In the genomic region with DNA sequence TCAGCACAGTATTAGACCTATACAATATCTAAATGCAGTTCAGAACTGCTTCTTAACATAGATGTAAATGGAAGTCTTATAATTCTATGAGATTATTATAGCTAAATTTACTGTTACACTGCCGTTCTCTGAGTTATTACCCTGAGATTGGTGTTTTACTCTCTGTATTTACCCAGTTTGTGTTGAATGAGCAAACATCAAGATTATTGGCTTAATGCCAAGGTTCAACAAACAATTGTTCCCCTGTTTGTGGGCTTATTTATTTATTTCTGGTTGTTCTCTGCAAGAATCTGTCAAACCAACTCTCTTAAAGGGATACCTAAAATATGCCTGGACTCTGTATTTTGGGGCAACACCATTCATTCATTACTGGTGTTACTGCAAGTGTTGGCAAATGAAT, we compare ENCODE assay signal across 22 cellular contexts. TPM values are rescaled to one million over a fixed set of nuclear protein-coding genes. Genes with fewer than 3 reads are reported as not detected.
A peak's percentile ranks its signal among the peaks of the same experiment; 100 is the strongest.
DNase-seq lines count a peak whose midpoint lies in the region; ATAC-seq and TF ChIP-seq lines count a peak whose summit lies in the region.
"Had no signal": no experiment of that assay in that cellular context is flagged by ENCODE, and none has a peak within 500 bp of the region (broad histone marks: within the 10 kb centered on the region; RNA-seq: fewer than 3 reads in every experiment).

No MANE protein-coding gene starts in this region.

- H3K27ac ChIP-seq in ascending aorta: no peak overlapping the region
- H3K27ac ChIP-seq: spleen, WERI-Rb-1 had no signal

- H3K4me3 ChIP-seq in LNCaP clone FGC (ENCODE audit: low read depth, low read length) (no peak overlapping the region), ascending aorta (no peak overlapping the region)
- H3K4me3 ChIP-seq: spleen had no signal

- H3K36me3 ChIP-seq in ascending aorta: no peaks in the 10 kb centered on the region
- H3K36me3 ChIP-seq: spleen, WERI-Rb-1 had no signal

- DNase-seq in LNCaP clone FGC (ENCODE audit: low read depth): peak; percentile 56
- peak; percentile 62 for DNase-seq in NCI-H774 (lab: John Stamatoyannopoulos, UW)
- peak; percentile 93 for DNase-seq in globus pallidus (ENCODE audit: low spot score)
- DNase-seq in sciatic nerve (ENCODE audit: low spot score): no peak
- no peak for DNase-seq in ascending aorta (ENCODE audit: low spot score in 2 of 2)
- no peak for DNase-seq in DMS 273 (lab: John Stamatoyannopoulos, UW; ENCODE audit: unreplicated experiment)
- DNase-seq in NCI-H187 treated with DMSO at 0.1 percent for 48 hours (lab: John Stamatoyannopoulos, UW): no peak
- DNase-seq: activated CD4-positive, alpha-beta T cell treated with anti-CD3 and anti-CD28 coated beads, Interleukin-2, amount 50 U/mL, for 4 hours; activated effector memory CD4-positive, alpha-beta T cell treated with anti-CD3 and anti-CD28 coated beads, Interleukin-2, amount 50 U/mL, for 16 hours; CD8-positive, alpha-beta T cell; DND-41; NCI-H526 treated with DMSO at 0.1 percent for 48 hours; OCI-M1; SHP77 treated with DMSO at 0.1 percent for 48 hours; spleen; stimulated activated CD4-positive, alpha-beta T cell treated with anti-CD3 and anti-CD28 coated beads, Interleukin-4, amount 100 ng/mL, for 24 hours; WERI-Rb-1 had no signal

- H3K27me3 ChIP-seq in ascending aorta: no peaks in the 10 kb centered on the region

- ATAC-seq in sciatic nerve: peak; percentile 38
- ATAC-seq: CD8-positive, alpha-beta T cell had no signal

- no peaks in the 10 kb centered on the region for H3K9me3 ChIP-seq in ascending aorta
- H3K9me3 ChIP-seq: spleen had no signal

- intact Hi-C loops in sciatic nerve (cut with DNase I): no loop called here
- intact Hi-C loops in ascending aorta (cut with DNase I): no loop called here

- no peaks in the 10 kb centered on the region for H3K4me1 ChIP-seq in ascending aorta

- TF ChIP-seq CTCF in LNCaP clone FGC (IDR thresholded peaks at IDR 0.05; ENCODE audit: control insufficient read depth, extremely low read depth, insufficient read depth) (no peak), ascending aorta (IDR thresholded peaks at IDR 0.05) (no peak)

RNA-seq across cellular contexts. Expression of gene STMND1, which starts 5.2 kb away (rescaled TPM):
- total RNA-seq in sciatic nerve (0.27 TPM), ascending aorta (not detected)
- total RNA-seq: cardiac septum; CD8-positive, alpha-beta T cell; H1; pulmonary artery endothelial cell; spleen; T-helper 1 cell treated with Interleukin-12 subunit alpha and Interleukin-12 subunit beta and Interleukin-4 antibody, amounts not matched to agents 30 ng/mL and 1 ng/mL, for 36 hours; ureter had no signal

Comparison
In these comparisons a context has a peak if more than half of its experiments do, and no peak if none do; other contexts are left out.
1. DNase-seq: peak in LNCaP clone FGC (single experiment), NCI-H774 (single experiment) and globus pallidus (single experiment); none in sciatic nerve (single experiment), ascending aorta (0 of 2), DMS 273 (single experiment) and NCI-H187 treated with DMSO at 0.1 percent for 48 hours (single experiment).